In the genomic region with DNA sequence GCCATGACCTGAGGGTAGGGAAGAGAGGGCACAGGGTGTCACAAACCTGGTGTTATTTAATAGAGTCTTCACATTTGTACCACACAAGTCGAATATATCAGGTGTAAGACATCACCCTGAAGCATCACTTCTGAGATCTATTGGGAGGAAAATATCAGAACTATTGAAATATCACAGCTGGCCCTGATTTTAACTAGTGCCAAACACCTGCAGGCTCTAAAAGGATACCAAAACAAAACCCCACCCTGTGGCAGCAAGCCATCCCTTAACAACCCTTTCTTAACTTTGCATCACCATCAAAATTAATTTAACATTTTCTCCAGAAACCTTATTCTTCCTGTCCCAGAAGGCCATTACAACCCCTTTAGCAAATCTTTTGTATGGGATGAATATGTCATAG, we compare ENCODE assay signal across 19 cellular contexts.
A peak's percentile ranks its signal among the peaks of the same experiment; 100 is the strongest.
DNase-seq lines count a peak whose midpoint lies in the region; ATAC-seq and TF ChIP-seq lines count a peak whose summit lies in the region.
"Had no signal": no experiment of that assay in that cellular context is flagged by ENCODE, and none has a peak within 500 bp of the region (broad histone marks: within the 10 kb centered on the region; RNA-seq: fewer than 3 reads in every experiment).

No MANE protein-coding gene starts in this region.

- peak overlapping the region; percentile 48 for H3K27ac ChIP-seq in KMS-11
- H3K27ac ChIP-seq: HL-60 had no signal

- TF ChIP-seq CTCF in KMS-11 (conservative IDR thresholded peaks at IDR 0.05; ENCODE audit: low read depth, low read length) (no peak), mesothelial cell of epicardium (IDR thresholded peaks at IDR 0.05; ENCODE audit: unreplicated experiment) (no peak)

- H3K27me3 ChIP-seq in KMS-11 (ENCODE audit: insufficient read depth, low read depth), result no peaks in the 10 kb centered on the region

- peak overlapping the region; percentile 61 for H3K4me2 ChIP-seq in KMS-11

- no peaks in the 10 kb centered on the region for H3K36me3 ChIP-seq in KMS-11 (ENCODE audit: insufficient read depth)

- ATAC-seq in SK-N-SH treated with all-trans-retinoic acid at 6 μM for 48 hours, result peak; percentile 16; the same call in 1 of the 3 replicates
- ATAC-seq in stimulated activated naive CD8-positive, alpha-beta T cell treated with anti-CD3 and anti-CD28 coated beads, Interleukin-15, Interleukin-2, amounts not matched to agents 100 U/mL and 50 U/mL, for 24 hours, result no peak

- no peak overlapping the region; the same call in 1 of the 2 replicates for H2AFZ ChIP-seq in KMS-11 (ENCODE audit: low read depth)

- H3K9ac ChIP-seq in KMS-11, result no peak overlapping the region; the same call in 1 of the 2 replicates

- peaks cover 2% of the 10 kb centered on the region for H3K36me3 Mint-ChIP-seq in mesothelial cell of epicardium
- H3K36me3 Mint-ChIP-seq: CD14-positive monocyte, IgD-negative memory B cell had no signal

- peak overlapping the region; percentile 68 for H3K27ac Mint-ChIP-seq in mesothelial cell of epicardium
- H3K27ac Mint-ChIP-seq: CD14-positive monocyte, IgD-negative memory B cell had no signal

- no peak overlapping the region for H3K4me3 ChIP-seq in KMS-11 (IDR thresholded peaks at IDR 0.05; ENCODE audit: insufficient read depth, low read depth, low read length)

- no peak overlapping the region for H3K4me3 Mint-ChIP-seq in mesothelial cell of epicardium
- H3K4me3 Mint-ChIP-seq: CD14-positive monocyte, IgD-negative memory B cell had no signal

- DNase-seq in mesothelial cell of epicardium (ENCODE audit: low spot score in 2 of 2, unreplicated experiment in 2 of 2), result no peak
- DNase-seq in iPS-NIHi11 (ENCODE audit: low spot score), result no peak
- no peak for DNase-seq in NCI-H2227 (lab: John Stamatoyannopoulos, UW; ENCODE audit: unreplicated experiment)
- no peak for DNase-seq in stimulated activated naive CD8-positive, alpha-beta T cell treated with anti-CD3 and anti-CD28 coated beads, Interleukin-15, Interleukin-2, amounts not matched to agents 100 U/mL and 50 U/mL, for 24 hours
- no peak for DNase-seq in D341Med (ENCODE audit: low spot score)
- DNase-seq: Calu3, MV-4-11, NCI-H1105, NCI-H1436 treated with DMSO at 0.1 percent for 48 hours, NCI-H187 treated with DMSO at 0.1 percent for 48 hours, NCI-H2227 treated with DMSO at 0.1 percent for 48 hours, NCI-H526 treated with DMSO at 0.1 percent for 48 hours, Right ventricle myocardium superior, RPMI8226 had no signal

- peaks cover 36% of the 10 kb centered on the region for H3K4me1 ChIP-seq in KMS-11 (ENCODE audit: low read depth, poor library complexity, severe bottlenecking)

- H3K27me3 Mint-ChIP-seq in mesothelial cell of epicardium (ENCODE audit: low read depth), result no peaks in the 10 kb centered on the region
- H3K27me3 Mint-ChIP-seq: IgD-negative memory B cell had no signal

- no peaks in the 10 kb centered on the region for H4K20me1 ChIP-seq in KMS-11 (ENCODE audit: insufficient read depth)

- no peaks in the 10 kb centered on the region for H3K79me2 ChIP-seq in KMS-11 (ENCODE audit: insufficient read depth, low read depth)

- peaks cover 5% of the 10 kb centered on the region for H3K9me3 Mint-ChIP-seq in mesothelial cell of epicardium

- H3K4me1 Mint-ChIP-seq in mesothelial cell of epicardium, result peaks cover 23% of the 10 kb centered on the region
- H3K4me1 Mint-ChIP-seq: IgD-negative memory B cell had no signal

TF ChIP-seq in SK-N-SH treated with all-trans-retinoic acid at 6 μM for 48 hours, 23 proteins besides CTCF, POLR2A, EP300 and RAD21:
- TF ChIP-seq PPARA (CRISPR knock-in tag; IDR thresholded peaks at IDR 0.05; ENCODE audit: borderline replicate concordance) (no peak), TCF4 (CRISPR knock-in tag; IDR thresholded peaks at IDR 0.05; ENCODE audit: borderline replicate concordance) (no peak), OSR1 (CRISPR knock-in tag; IDR thresholded peaks at IDR 0.05) (no peak), ARNTL (CRISPR knock-in tag; IDR thresholded peaks at IDR 0.05; ENCODE audit: borderline replicate concordance, low read depth) (no peak), RARB (CRISPR knock-in tag; IDR thresholded peaks at IDR 0.05) (no peak), ZNF565 (CRISPR knock-in tag; conservative IDR thresholded peaks at IDR 0.05; ENCODE audit: low read depth) (no peak), ESRRG (CRISPR knock-in tag; IDR thresholded peaks at IDR 0.05) (no peak), ZC3H10 (CRISPR knock-in tag; IDR thresholded peaks at IDR 0.05) (no peak), BACH2 (CRISPR knock-in tag; IDR thresholded peaks at IDR 0.05; ENCODE audit: borderline replicate concordance) (no peak), CSDC2 (CRISPR knock-in tag; IDR thresholded peaks at IDR 0.05) (no peak)
- TF ChIP-seq, protein P1, sequence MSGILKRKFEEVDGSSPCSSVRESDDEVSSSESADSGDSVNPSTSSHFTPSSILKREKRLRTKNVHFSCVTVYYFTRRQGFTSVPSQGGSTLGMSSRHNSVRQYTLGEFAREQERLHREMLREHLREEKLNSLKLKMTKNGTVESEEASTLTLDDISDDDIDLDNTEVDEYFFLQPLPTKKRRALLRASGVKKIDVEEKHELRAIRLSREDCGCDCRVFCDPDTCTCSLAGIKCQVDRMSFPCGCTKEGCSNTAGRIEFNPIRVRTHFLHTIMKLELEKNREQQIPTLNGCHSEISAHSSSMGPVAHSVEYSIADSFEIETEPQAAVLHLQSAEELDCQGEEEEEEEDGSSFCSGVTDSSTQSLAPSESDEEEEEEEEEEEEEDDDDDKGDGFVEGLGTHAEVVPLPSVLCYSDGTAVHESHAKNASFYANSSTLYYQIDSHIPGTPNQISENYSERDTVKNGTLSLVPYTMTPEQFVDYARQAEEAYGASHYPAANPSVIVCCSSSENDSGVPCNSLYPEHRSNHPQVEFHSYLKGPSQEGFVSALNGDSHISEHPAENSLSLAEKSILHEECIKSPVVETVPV (CRISPR knock-in tag; IDR thresholded peaks at IDR 0.05), result no peak
- TF ChIP-seq, protein P2, sequence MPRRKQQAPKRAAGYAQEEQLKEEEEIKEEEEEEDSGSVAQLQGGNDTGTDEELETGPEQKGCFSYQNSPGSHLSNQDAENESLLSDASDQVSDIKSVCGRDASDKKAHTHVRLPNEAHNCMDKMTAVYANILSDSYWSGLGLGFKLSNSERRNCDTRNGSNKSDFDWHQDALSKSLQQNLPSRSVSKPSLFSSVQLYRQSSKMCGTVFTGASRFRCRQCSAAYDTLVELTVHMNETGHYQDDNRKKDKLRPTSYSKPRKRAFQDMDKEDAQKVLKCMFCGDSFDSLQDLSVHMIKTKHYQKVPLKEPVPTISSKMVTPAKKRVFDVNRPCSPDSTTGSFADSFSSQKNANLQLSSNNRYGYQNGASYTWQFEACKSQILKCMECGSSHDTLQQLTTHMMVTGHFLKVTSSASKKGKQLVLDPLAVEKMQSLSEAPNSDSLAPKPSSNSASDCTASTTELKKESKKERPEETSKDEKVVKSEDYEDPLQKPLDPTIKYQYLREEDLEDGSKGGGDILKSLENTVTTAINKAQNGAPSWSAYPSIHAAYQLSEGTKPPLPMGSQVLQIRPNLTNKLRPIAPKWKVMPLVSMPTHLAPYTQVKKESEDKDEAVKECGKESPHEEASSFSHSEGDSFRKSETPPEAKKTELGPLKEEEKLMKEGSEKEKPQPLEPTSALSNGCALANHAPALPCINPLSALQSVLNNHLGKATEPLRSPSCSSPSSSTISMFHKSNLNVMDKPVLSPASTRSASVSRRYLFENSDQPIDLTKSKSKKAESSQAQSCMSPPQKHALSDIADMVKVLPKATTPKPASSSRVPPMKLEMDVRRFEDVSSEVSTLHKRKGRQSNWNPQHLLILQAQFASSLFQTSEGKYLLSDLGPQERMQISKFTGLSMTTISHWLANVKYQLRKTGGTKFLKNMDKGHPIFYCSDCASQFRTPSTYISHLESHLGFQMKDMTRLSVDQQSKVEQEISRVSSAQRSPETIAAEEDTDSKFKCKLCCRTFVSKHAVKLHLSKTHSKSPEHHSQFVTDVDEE (CRISPR knock-in tag; IDR thresholded peaks at IDR 0.05), result no peak
